1 cellular context compared by ENCODE assay signal in genomic region chr12:56719056-56719455, GRCh38.
TF ChIP-seq lines count a peak whose summit lies in the region.

No MANE protein-coding gene starts in this region.

TF ChIP-seq in GM23338, 12 proteins besides CTCF, POLR2A, EP300 and RAD21:
- TF ChIP-seq JUNB (IDR thresholded peaks at IDR 0.05; ENCODE audit: unreplicated experiment) (no peak), STAT1 (IDR thresholded peaks at IDR 0.05; ENCODE audit: unreplicated experiment) (no peak), ZNF331 (CRISPR knock-in tag; IDR thresholded peaks at IDR 0.05; ENCODE audit: low read depth) (no peak), ZNF462 (CRISPR knock-in tag; IDR thresholded peaks at IDR 0.05) (no peak), ZNF114 (CRISPR knock-in tag; IDR thresholded peaks at IDR 0.05) (no peak), EZH2 (IDR thresholded peaks at IDR 0.05; ENCODE audit: low read depth, unreplicated experiment) (no peak), POLR2AphosphoS5 (IDR thresholded peaks at IDR 0.05; ENCODE audit: low read depth) (no peak)
- TF ChIP-seq, protein P1, sequence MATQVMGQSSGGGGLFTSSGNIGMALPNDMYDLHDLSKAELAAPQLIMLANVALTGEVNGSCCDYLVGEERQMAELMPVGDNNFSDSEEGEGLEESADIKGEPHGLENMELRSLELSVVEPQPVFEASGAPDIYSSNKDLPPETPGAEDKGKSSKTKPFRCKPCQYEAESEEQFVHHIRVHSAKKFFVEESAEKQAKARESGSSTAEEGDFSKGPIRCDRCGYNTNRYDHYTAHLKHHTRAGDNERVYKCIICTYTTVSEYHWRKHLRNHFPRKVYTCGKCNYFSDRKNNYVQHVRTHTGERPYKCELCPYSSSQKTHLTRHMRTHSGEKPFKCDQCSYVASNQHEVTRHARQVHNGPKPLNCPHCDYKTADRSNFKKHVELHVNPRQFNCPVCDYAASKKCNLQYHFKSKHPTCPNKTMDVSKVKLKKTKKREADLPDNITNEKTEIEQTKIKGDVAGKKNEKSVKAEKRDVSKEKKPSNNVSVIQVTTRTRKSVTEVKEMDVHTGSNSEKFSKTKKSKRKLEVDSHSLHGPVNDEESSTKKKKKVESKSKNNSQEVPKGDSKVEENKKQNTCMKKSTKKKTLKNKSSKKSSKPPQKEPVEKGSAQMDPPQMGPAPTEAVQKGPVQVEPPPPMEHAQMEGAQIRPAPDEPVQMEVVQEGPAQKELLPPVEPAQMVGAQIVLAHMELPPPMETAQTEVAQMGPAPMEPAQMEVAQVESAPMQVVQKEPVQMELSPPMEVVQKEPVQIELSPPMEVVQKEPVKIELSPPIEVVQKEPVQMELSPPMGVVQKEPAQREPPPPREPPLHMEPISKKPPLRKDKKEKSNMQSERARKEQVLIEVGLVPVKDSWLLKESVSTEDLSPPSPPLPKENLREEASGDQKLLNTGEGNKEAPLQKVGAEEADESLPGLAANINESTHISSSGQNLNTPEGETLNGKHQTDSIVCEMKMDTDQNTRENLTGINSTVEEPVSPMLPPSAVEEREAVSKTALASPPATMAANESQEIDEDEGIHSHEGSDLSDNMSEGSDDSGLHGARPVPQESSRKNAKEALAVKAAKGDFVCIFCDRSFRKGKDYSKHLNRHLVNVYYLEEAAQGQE (IDR thresholded peaks at IDR 0.05; ENCODE audit: unreplicated experiment) = no peak
- TF ChIP-seq, protein P2, sequence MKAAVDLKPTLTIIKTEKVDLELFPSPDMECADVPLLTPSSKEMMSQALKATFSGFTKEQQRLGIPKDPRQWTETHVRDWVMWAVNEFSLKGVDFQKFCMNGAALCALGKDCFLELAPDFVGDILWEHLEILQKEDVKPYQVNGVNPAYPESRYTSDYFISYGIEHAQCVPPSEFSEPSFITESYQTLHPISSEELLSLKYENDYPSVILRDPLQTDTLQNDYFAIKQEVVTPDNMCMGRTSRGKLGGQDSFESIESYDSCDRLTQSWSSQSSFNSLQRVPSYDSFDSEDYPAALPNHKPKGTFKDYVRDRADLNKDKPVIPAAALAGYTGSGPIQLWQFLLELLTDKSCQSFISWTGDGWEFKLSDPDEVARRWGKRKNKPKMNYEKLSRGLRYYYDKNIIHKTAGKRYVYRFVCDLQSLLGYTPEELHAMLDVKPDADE (IDR thresholded peaks at IDR 0.05) = no peak
